ENCODE assay signal across 8 cellular contexts in the genomic region with DNA sequence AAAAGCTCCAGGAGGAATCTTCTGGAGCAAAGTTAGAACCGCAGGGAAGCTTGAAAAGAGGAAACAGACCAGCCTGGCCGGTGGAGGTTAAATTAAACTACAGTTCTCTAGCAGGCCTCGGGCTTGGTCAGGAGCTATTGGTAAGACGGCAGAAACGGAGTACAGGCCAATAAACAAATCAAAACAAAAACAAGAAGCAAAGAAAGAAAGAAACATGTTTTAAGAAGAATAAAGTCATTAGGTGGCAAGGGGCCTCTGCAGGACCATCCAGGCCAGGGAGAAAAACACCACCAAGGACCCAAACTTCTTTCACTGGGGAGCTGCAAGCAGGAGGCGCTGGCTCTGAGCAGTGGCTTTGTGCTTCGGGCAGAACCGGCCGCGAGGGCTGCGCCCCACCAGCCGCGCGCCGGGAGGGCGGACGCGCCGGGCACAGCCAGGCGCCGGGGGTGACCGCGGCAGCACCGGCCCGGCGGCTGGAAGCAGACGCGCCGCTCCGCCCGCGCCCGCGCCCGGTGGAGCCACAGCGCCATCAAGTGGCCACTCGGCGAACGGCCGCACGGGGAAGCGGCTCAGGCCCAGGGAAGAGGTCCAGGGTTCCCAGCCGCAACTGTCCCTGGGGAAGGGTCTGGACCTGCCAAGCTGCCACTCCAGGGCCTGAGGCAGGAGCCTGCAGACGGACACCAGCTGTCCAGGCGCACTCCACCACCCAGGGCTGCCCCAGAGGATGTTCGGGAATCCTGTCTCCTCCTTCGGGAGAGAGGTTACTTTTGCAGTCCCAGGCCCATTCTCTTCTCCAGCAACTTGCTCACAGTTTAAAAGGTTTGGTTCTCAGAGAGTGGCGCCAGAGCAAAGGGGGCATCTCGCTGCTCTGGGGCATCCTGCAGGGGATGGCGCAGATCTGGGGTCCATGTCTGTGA.
DNase-seq lines count a peak whose midpoint lies in the region; ATAC-seq and TF ChIP-seq lines count a peak whose summit lies in the region.

No MANE protein-coding gene starts in this region.

- H3K9me3 ChIP-seq in AG04450 (ENCODE audit: control insufficient read depth, insufficient read depth, low read length) (peaks cover 4% of the 10 kb centered on the region), left lung (no peaks in the 10 kb centered on the region)

- H3K27ac ChIP-seq in AG04450 (ENCODE audit: low read depth, low read length) (peak overlapping the region; percentile 47), cingulate gyrus (ENCODE audit: low read depth, low read length) (peak overlapping the region; percentile 66), left lung (no peak overlapping the region)

- CTCF ChIA-PET in AG04450 (lab: Charles Lee), result interaction anchor here (0.6 to 3.1 kb wide), 26 partner anchors 9 to 1773 kb away, joined by 3 to 42 read pairs (median 4); partner anchors contain the start of gene SOX9

- ATAC-seq in GM18520 (IDR thresholded peaks at IDR 0.05; ENCODE audit: unreplicated experiment), result peak; percentile 82
- peak; percentile 74 for ATAC-seq in HG03025 (IDR thresholded peaks at IDR 0.05; ENCODE audit: low FRiP score, unreplicated experiment)
- ATAC-seq in left lung, result peak; percentile 100

- H3K4me3 ChIP-seq in AG04450 (ENCODE audit: low read depth, low read length) (peak overlapping the region; percentile 52), left lung (no peak overlapping the region)

- TF ChIP-seq CTCF in AG04450 (IDR thresholded peaks at IDR 0.05; ENCODE audit: low read depth, low read length), result peak; percentile 76
- TF ChIP-seq CTCF in left lung (IDR thresholded peaks at IDR 0.05), result peak; percentile 82 to 88

- POLR2A ChIA-PET in AG04450 (lab: Yijun Ruan, JAX), result interaction anchor here (0.6 to 1.9 kb wide), 4 partner anchors 74 to 1337 kb away, joined by 3 to 18 read pairs (median 4); partner anchors contain the start of gene SOX9

- H3K27me3 ChIP-seq in AG04450 (ENCODE audit: control insufficient read depth, insufficient read depth, low read length) (no peaks in the 10 kb centered on the region), left lung (peaks cover 0 to 28% of the 10 kb centered on the region in 2 donors)

- intact Hi-C loops in left lung (cut with DNase I), result no loop called here

- H3K36me3 ChIP-seq in left lung, result no peaks in the 10 kb centered on the region

- peaks cover 0 to 3% of the 10 kb centered on the region in 2 donors for H3K4me1 ChIP-seq in left lung

- DNase-seq in AG04450 (ENCODE audit: low read depth, low spot score) (no peak), NCI-H2196 (lab: John Stamatoyannopoulos, UW; ENCODE audit: unreplicated experiment) (peak; percentile 84), left lung (peak; percentile 49 to 92)
- DNase-seq in activated CD4-positive, alpha-beta T cell treated with anti-CD3 and anti-CD28 coated beads for 24 hours (ENCODE audit: low read depth in 2 of 2), result peak; percentile 28 to 54
- peak; percentile 58 for DNase-seq in stimulated activated CD4-positive, alpha-beta T cell treated with anti-CD3 and anti-CD28 coated beads, Interleukin-4, amount 100 ng/mL, for 1 hour

Comparison
In these comparisons a context has a peak if more than half of its experiments do, and no peak if none do; other contexts are left out.
1. H3K27ac ChIP-seq: peak in AG04450 (single experiment) and cingulate gyrus (single experiment); none in left lung (0 of 2).
2. Peak in every context shown above with its lines, with median percentiles within 50 percentile points of each other: ATAC-seq.